10 cellular contexts compared by ENCODE assay signal in the genomic region with DNA sequence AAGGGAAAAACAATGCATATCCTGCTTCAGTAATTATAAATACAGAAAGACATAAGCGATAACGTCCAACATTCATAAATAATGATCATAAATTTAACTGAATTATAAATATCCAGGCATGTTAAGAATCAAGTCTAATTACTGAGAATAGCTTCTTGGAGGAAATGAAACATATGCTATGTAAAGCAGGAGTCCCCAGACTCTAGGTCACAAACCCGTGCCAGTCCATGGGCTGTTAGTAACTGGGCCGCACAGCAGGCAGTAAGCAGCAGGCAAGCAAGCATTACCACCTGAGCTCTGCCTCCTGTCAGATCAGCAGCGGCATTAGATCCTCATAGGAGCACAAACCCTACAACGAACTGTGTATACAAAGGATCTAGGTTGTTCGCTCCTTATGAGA. TPM values are rescaled to one million over a fixed set of nuclear protein-coding genes. Genes with fewer than 3 reads are reported as not detected.
DNase-seq lines count a peak whose midpoint lies in the region; ATAC-seq and TF ChIP-seq lines count a peak whose summit lies in the region.
"Had no signal": no experiment of that assay in that cellular context is flagged by ENCODE, and none has a peak within 500 bp of the region (broad histone marks: within the 10 kb centered on the region; RNA-seq: fewer than 3 reads in every experiment).

No MANE protein-coding gene starts in this region.

- H3K4me3 Mint-ChIP-seq in stimulated activated effector memory CD8-positive, alpha-beta T cell treated with anti-CD3 and anti-CD28 coated beads, Interleukin-12 subunit alpha, Interleukin-12 subunit beta, amount 100 ng/mL, for 72 hours = no peak overlapping the region

- H3K36me3 Mint-ChIP-seq in stimulated activated effector memory CD8-positive, alpha-beta T cell treated with anti-CD3 and anti-CD28 coated beads, Interleukin-12 subunit alpha, Interleukin-12 subunit beta, amount 100 ng/mL, for 72 hours = peaks cover 23% of the 10 kb centered on the region

- H3K27ac ChIP-seq in upper lobe of right lung = no peak overlapping the region

- ATAC-seq in GM19468 (IDR thresholded peaks at IDR 0.05; ENCODE audit: extremely low read depth, unreplicated experiment) (peak; percentile 70), HG03139 (IDR thresholded peaks at IDR 0.05; ENCODE audit: unreplicated experiment) (peak; percentile 74), upper lobe of right lung (no peak)
- no peak for ATAC-seq in stimulated activated effector memory CD8-positive, alpha-beta T cell treated with anti-CD3 and anti-CD28 coated beads, Interleukin-12 subunit alpha, Interleukin-12 subunit beta, amount 100 ng/mL, for 72 hours

- DNase-seq in GM12865 (ENCODE audit: low read depth) = peak; percentile 44
- DNase-seq in cerebellum (ENCODE audit: low spot score) = peak; percentile 65
- no peak for DNase-seq in upper lobe of right lung
- no peak for DNase-seq in SHP77 (lab: John Stamatoyannopoulos, UW)
- no peak for DNase-seq in NCI-H1930 (lab: John Stamatoyannopoulos, UW)
- no peak for DNase-seq in stimulated activated effector memory CD8-positive, alpha-beta T cell treated with anti-CD3 and anti-CD28 coated beads, Interleukin-12 subunit alpha, Interleukin-12 subunit beta, amount 100 ng/mL, for 72 hours (ENCODE audit: low spot score in 2 of 2)
- DNase-seq: NCI-H187 treated with DMSO at 0.1 percent for 48 hours had no signal

- no peak overlapping the region for H3K27ac Mint-ChIP-seq in stimulated activated effector memory CD8-positive, alpha-beta T cell treated with anti-CD3 and anti-CD28 coated beads, Interleukin-12 subunit alpha, Interleukin-12 subunit beta, amount 100 ng/mL, for 72 hours
- H3K27ac Mint-ChIP-seq: activated T-helper 2 cell treated with anti-CD3 and anti-CD28 coated beads, Interferon-gamma antibody, Interleukin-2, Interleukin-4, amounts not matched to agents 10 μg/mL and 5 μg/mL and 100 μg/mL, durations not matched to agents 14 hours and 24 hours and 36 hours had no signal

- no peaks in the 10 kb centered on the region for H3K27me3 ChIP-seq in upper lobe of right lung

- H3K4me3 ChIP-seq in GM12865 (ENCODE audit: low read depth, low read length) = no peak overlapping the region
- H3K4me3 ChIP-seq in upper lobe of right lung = no peak overlapping the region

- peaks cover 34% of the 10 kb centered on the region for H3K4me1 Mint-ChIP-seq in stimulated activated effector memory CD8-positive, alpha-beta T cell treated with anti-CD3 and anti-CD28 coated beads, Interleukin-12 subunit alpha, Interleukin-12 subunit beta, amount 100 ng/mL, for 72 hours

- intact Hi-C loops in upper lobe of right lung (cut with DNase I) = no loop called here

- peaks cover 15% of the 10 kb centered on the region for H3K4me1 ChIP-seq in upper lobe of right lung

- no peaks in the 10 kb centered on the region for H3K9me3 ChIP-seq in upper lobe of right lung

- no peaks in the 10 kb centered on the region for H3K36me3 ChIP-seq in upper lobe of right lung

- no peak for TF ChIP-seq CTCF in GM12865 (IDR thresholded peaks at IDR 0.05; ENCODE audit: insufficient read depth, low read depth, low read length, missing control alignments)
- TF ChIP-seq CTCF in upper lobe of right lung (IDR thresholded peaks at IDR 0.05) = no peak

- H3K9me3 Mint-ChIP-seq in stimulated activated effector memory CD8-positive, alpha-beta T cell treated with anti-CD3 and anti-CD28 coated beads, Interleukin-12 subunit alpha, Interleukin-12 subunit beta, amount 100 ng/mL, for 72 hours = peaks cover 2% of the 10 kb centered on the region

RNA-seq across cellular contexts. Expression of gene CERT1, which starts 50.5 kb away (rescaled TPM):
- total RNA-seq in cerebellum (55.9 TPM), upper lobe of right lung (60.7 TPM)

RNA-seq across cellular contexts. Expression of gene POLK, which starts 50.7 kb away (rescaled TPM):
- total RNA-seq in cerebellum = 51.1 TPM
- 38.2 TPM for total RNA-seq in upper lobe of right lung

Comparison
In these comparisons a context has a peak if more than half of its experiments do, and no peak if none do; other contexts are left out.
1. DNase-seq: peak in GM12865 (single experiment) and cerebellum (single experiment); none in upper lobe of right lung (single experiment), SHP77 (0 of 2), NCI-H1930 (0 of 2) and stimulated activated effector memory CD8-positive, alpha-beta T cell treated with anti-CD3 and anti-CD28 coated beads, Interleukin-12 subunit alpha, Interleukin-12 subunit beta, amount 100 ng/mL, for 72 hours (0 of 2).
2. ATAC-seq: peak in GM19468 (single experiment) and HG03139 (single experiment); none in upper lobe of right lung (single experiment) and stimulated activated effector memory CD8-positive, alpha-beta T cell treated with anti-CD3 and anti-CD28 coated beads, Interleukin-12 subunit alpha, Interleukin-12 subunit beta, amount 100 ng/mL, for 72 hours (single experiment).